In the genomic region with DNA sequence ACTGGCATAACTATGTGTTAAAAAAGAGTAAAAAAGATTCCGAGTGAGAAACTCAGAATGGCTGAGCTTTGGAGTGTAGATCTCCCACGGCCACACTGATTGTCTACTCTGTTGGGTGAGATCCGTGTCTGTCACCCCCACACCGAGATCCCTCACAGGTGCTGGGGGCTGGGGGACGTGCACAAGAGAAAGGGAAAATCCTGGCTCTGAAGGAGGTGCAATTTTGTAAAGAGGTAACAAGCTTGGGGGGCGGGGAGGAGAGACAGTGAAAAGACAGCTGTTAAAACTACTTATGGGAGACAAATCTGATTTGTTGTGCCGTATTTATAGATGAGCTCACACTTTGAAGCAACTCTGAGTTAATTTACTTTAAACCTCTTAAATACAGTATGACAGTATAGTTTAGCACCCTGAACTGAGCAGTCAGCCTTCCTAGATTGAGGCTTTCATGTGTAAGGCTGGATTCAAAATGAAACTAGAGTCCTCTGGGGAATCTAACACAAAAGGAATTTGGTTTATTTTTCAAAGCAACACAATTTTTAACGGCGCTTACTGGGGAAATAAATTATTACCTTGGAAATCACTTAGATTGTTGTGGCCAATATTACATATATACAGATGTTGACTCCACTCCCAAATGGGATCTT, we compare ENCODE assay signal across 1 cellular context.
TF ChIP-seq lines count a peak whose summit lies in the region.

No MANE protein-coding gene starts in this region.

TF ChIP-seq in WTC11, 78 proteins besides CTCF, POLR2A, EP300 and RAD21 (continued from another document):
- TF ChIP-seq, protein P1, sequence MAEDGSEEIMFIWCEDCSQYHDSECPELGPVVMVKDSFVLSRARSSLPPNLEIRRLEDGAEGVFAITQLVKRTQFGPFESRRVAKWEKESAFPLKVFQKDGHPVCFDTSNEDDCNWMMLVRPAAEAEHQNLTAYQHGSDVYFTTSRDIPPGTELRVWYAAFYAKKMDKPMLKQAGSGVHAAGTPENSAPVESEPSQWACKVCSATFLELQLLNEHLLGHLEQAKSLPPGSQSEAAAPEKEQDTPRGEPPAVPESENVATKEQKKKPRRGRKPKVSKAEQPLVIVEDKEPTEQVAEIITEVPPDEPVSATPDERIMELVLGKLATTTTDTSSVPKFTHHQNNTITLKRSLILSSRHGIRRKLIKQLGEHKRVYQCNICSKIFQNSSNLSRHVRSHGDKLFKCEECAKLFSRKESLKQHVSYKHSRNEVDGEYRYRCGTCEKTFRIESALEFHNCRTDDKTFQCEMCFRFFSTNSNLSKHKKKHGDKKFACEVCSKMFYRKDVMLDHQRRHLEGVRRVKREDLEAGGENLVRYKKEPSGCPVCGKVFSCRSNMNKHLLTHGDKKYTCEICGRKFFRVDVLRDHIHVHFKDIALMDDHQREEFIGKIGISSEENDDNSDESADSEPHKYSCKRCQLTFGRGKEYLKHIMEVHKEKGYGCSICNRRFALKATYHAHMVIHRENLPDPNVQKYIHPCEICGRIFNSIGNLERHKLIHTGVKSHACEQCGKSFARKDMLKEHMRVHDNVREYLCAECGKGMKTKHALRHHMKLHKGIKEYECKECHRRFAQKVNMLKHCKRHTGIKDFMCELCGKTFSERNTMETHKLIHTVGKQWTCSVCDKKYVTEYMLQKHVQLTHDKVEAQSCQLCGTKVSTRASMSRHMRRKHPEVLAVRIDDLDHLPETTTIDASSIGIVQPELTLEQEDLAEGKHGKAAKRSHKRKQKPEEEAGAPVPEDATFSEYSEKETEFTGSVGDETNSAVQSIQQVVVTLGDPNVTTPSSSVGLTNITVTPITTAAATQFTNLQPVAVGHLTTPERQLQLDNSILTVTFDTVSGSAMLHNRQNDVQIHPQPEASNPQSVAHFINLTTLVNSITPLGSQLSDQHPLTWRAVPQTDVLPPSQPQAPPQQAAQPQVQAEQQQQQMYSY (CRISPR knock-in tag; IDR thresholded peaks at IDR 0.05), result no peak
- TF ChIP-seq, protein P2, sequence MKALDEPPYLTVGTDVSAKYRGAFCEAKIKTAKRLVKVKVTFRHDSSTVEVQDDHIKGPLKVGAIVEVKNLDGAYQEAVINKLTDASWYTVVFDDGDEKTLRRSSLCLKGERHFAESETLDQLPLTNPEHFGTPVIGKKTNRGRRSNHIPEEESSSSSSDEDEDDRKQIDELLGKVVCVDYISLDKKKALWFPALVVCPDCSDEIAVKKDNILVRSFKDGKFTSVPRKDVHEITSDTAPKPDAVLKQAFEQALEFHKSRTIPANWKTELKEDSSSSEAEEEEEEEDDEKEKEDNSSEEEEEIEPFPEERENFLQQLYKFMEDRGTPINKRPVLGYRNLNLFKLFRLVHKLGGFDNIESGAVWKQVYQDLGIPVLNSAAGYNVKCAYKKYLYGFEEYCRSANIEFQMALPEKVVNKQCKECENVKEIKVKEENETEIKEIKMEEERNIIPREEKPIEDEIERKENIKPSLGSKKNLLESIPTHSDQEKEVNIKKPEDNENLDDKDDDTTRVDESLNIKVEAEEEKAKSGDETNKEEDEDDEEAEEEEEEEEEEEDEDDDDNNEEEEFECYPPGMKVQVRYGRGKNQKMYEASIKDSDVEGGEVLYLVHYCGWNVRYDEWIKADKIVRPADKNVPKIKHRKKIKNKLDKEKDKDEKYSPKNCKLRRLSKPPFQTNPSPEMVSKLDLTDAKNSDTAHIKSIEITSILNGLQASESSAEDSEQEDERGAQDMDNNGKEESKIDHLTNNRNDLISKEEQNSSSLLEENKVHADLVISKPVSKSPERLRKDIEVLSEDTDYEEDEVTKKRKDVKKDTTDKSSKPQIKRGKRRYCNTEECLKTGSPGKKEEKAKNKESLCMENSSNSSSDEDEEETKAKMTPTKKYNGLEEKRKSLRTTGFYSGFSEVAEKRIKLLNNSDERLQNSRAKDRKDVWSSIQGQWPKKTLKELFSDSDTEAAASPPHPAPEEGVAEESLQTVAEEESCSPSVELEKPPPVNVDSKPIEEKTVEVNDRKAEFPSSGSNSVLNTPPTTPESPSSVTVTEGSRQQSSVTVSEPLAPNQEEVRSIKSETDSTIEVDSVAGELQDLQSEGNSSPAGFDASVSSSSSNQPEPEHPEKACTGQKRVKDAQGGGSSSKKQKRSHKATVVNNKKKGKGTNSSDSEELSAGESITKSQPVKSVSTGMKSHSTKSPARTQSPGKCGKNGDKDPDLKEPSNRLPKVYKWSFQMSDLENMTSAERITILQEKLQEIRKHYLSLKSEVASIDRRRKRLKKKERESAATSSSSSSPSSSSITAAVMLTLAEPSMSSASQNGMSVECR (CRISPR knock-in tag; IDR thresholded peaks at IDR 0.05; ENCODE audit: borderline replicate concordance), result no peak
- TF ChIP-seq ZBTB21 (CRISPR knock-in tag; IDR thresholded peaks at IDR 0.05; ENCODE audit: borderline replicate concordance) (no peak), CBFB (CRISPR knock-in tag; IDR thresholded peaks at IDR 0.05; ENCODE audit: low read depth) (no peak), ZNF423 (CRISPR knock-in tag; IDR thresholded peaks at IDR 0.05) (no peak)
- TF ChIP-seq, protein P3, sequence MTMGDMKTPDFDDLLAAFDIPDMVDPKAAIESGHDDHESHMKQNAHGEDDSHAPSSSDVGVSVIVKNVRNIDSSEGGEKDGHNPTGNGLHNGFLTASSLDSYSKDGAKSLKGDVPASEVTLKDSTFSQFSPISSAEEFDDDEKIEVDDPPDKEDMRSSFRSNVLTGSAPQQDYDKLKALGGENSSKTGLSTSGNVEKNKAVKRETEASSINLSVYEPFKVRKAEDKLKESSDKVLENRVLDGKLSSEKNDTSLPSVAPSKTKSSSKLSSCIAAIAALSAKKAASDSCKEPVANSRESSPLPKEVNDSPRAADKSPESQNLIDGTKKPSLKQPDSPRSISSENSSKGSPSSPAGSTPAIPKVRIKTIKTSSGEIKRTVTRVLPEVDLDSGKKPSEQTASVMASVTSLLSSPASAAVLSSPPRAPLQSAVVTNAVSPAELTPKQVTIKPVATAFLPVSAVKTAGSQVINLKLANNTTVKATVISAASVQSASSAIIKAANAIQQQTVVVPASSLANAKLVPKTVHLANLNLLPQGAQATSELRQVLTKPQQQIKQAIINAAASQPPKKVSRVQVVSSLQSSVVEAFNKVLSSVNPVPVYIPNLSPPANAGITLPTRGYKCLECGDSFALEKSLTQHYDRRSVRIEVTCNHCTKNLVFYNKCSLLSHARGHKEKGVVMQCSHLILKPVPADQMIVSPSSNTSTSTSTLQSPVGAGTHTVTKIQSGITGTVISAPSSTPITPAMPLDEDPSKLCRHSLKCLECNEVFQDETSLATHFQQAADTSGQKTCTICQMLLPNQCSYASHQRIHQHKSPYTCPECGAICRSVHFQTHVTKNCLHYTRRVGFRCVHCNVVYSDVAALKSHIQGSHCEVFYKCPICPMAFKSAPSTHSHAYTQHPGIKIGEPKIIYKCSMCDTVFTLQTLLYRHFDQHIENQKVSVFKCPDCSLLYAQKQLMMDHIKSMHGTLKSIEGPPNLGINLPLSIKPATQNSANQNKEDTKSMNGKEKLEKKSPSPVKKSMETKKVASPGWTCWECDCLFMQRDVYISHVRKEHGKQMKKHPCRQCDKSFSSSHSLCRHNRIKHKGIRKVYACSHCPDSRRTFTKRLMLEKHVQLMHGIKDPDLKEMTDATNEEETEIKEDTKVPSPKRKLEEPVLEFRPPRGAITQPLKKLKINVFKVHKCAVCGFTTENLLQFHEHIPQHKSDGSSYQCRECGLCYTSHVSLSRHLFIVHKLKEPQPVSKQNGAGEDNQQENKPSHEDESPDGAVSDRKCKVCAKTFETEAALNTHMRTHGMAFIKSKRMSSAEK (CRISPR knock-in tag; IDR thresholded peaks at IDR 0.05; ENCODE audit: borderline replicate concordance), result no peak
- TF ChIP-seq, protein P4, sequence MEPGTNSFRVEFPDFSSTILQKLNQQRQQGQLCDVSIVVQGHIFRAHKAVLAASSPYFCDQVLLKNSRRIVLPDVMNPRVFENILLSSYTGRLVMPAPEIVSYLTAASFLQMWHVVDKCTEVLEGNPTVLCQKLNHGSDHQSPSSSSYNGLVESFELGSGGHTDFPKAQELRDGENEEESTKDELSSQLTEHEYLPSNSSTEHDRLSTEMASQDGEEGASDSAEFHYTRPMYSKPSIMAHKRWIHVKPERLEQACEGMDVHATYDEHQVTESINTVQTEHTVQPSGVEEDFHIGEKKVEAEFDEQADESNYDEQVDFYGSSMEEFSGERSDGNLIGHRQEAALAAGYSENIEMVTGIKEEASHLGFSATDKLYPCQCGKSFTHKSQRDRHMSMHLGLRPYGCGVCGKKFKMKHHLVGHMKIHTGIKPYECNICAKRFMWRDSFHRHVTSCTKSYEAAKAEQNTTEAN (CRISPR knock-in tag; IDR thresholded peaks at IDR 0.05), result no peak
- TF ChIP-seq, protein P5, sequence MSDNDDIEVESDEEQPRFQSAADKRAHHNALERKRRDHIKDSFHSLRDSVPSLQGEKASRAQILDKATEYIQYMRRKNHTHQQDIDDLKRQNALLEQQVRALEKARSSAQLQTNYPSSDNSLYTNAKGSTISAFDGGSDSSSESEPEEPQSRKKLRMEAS (CRISPR knock-in tag; IDR thresholded peaks at IDR 0.05), result no peak
- TF ChIP-seq, protein P6, sequence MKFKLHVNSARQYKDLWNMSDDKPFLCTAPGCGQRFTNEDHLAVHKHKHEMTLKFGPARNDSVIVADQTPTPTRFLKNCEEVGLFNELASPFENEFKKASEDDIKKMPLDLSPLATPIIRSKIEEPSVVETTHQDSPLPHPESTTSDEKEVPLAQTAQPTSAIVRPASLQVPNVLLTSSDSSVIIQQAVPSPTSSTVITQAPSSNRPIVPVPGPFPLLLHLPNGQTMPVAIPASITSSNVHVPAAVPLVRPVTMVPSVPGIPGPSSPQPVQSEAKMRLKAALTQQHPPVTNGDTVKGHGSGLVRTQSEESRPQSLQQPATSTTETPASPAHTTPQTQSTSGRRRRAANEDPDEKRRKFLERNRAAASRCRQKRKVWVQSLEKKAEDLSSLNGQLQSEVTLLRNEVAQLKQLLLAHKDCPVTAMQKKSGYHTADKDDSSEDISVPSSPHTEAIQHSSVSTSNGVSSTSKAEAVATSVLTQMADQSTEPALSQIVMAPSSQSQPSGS (CRISPR knock-in tag; IDR thresholded peaks at IDR 0.05; ENCODE audit: borderline replicate concordance, low read depth), result no peak
